Comparison of ENCODE assay signal across 2 cellular contexts in genomic region chr3:159762238-159762637, GRCh38.
TF ChIP-seq lines count a peak whose summit lies in the region.

No MANE protein-coding gene starts in this region.

TF ChIP-seq in liver, 16 proteins besides CTCF, POLR2A, EP300 and RAD21 (continued from another document):
- no peak for TF ChIP-seq REST (IDR thresholded peaks at IDR 0.05)
- no peak for TF ChIP-seq JUND (IDR thresholded peaks at IDR 0.05)
- no peak for TF ChIP-seq YY1 (IDR thresholded peaks at IDR 0.05)
- no peak for TF ChIP-seq SP1 (IDR thresholded peaks at IDR 0.05)
- TF ChIP-seq ZBTB33 (IDR thresholded peaks at IDR 0.05) = no peak
- no peak for TF ChIP-seq ATF3 (IDR thresholded peaks at IDR 0.05)
- TF ChIP-seq EGR1 (IDR thresholded peaks at IDR 0.05; ENCODE audit: low read depth in 2 of 2) = no peak
- no peak for TF ChIP-seq NR2F2 (IDR thresholded peaks at IDR 0.05)
- TF ChIP-seq TAF1 (conservative IDR thresholded peaks at IDR 0.05) = no peak
- no peak for TF ChIP-seq FOXA1 (IDR thresholded peaks at IDR 0.05)
- TF ChIP-seq GABPA (IDR thresholded peaks at IDR 0.05 in 1 of 2, conservative IDR thresholded peaks at IDR 0.05 in 1 of 2) = no peak
- no peak for TF ChIP-seq FOXA2 (IDR thresholded peaks at IDR 0.05)
- TF ChIP-seq HNF4A (conservative IDR thresholded peaks at IDR 0.05) = no peak
- no peak for TF ChIP-seq RXRA (IDR thresholded peaks at IDR 0.05)
- TF ChIP-seq HNF4G (IDR thresholded peaks at IDR 0.05) = no peak

TF ChIP-seq in HepG2, 621 proteins besides CTCF, POLR2A, EP300 and RAD21:
- no peak for TF ChIP-seq MYPOP (CRISPR knock-in tag; IDR thresholded peaks at IDR 0.05)
- no peak for TF ChIP-seq POGK (CRISPR knock-in tag; conservative IDR thresholded peaks at IDR 0.05)
- no peak for TF ChIP-seq ZNF281 (CRISPR knock-in tag; IDR thresholded peaks at IDR 0.05; ENCODE audit: borderline replicate concordance)
- no peak for TF ChIP-seq SNAI1 (CRISPR knock-in tag; IDR thresholded peaks at IDR 0.05; ENCODE audit: borderline replicate concordance)
- TF ChIP-seq ZNF740 (CRISPR knock-in tag; IDR thresholded peaks at IDR 0.05) = no peak
- no peak for TF ChIP-seq ZNF235 (CRISPR knock-in tag; IDR thresholded peaks at IDR 0.05; ENCODE audit: borderline replicate concordance)
- TF ChIP-seq UBTF (CRISPR knock-in tag; IDR thresholded peaks at IDR 0.05) = no peak
